In the genomic region with DNA sequence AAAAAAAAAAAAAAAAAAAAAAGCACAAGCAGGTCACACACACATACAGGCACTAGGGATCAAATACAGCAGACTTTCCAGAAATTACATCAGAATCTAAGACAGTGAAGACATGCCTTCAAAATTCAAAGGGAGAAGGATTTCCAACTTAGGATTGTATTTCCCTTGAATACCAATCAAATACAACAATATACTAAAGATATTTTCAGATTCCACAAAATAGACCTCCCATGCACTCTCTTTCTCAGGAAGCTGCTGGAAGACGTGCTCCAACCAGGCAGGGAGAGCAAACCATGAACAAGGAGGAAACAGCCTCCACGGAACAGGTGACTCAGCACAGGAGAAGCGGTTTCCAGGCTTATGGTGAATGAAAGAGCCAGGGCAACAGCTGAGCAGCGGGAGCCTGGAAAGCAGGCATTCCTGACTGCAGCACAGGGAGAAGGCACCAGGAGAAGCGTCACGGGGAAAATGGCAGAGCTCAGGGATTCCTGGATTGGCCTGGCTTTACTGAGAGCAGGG, we compare ENCODE assay signal across 8 cellular contexts. TPM values are rescaled to one million over a fixed set of nuclear protein-coding genes. Genes with fewer than 3 reads are reported as not detected.
DNase-seq lines count a peak whose midpoint lies in the region; ATAC-seq and TF ChIP-seq lines count a peak whose summit lies in the region.

No MANE protein-coding gene starts in this region.

- H3K9me3 ChIP-seq in PC-9 (ENCODE audit: insufficient read depth, low read depth) (no peaks in the 10 kb centered on the region), esophagus (ENCODE audit: control insufficient read depth in 2 of 2, insufficient read depth in 1 of 2, low read depth in 1 of 2, low read length in 1 of 2) (no peaks in the 10 kb centered on the region), osteoblast (ENCODE audit: low read depth, low read length) (no peaks in the 10 kb centered on the region)

- WGBS in esophagus, 2 donors: 40 to 41% methylated on average over 6 of the region's 6 CpGs

- H3F3A ChIP-seq in PC-9 (ENCODE audit: insufficient read depth, low read depth): peaks cover 66% of the 10 kb centered on the region

- ATAC-seq in GM21423 (IDR thresholded peaks at IDR 0.05; ENCODE audit: unreplicated experiment) (no peak), HG03175 (IDR thresholded peaks at IDR 0.05; ENCODE audit: unreplicated experiment) (no peak)

- peak overlapping the region; percentile 97 for H3K27ac ChIP-seq in PC-9
- H3K27ac ChIP-seq in esophagus (ENCODE audit: low read depth in 2 of 2, low read length in 1 of 2): peak overlapping the region; percentile 25 to 52
- H3K27ac ChIP-seq in osteoblast (ENCODE audit: low read depth, low read length): peak overlapping the region; percentile 95

- peak overlapping the region; percentile 1; the same call in 1 of the 2 replicates for H3K4me3 ChIP-seq in PC-9
- H3K4me3 ChIP-seq in esophagus (ENCODE audit: low read depth in 1 of 2, low read length in 2 of 2): no peak overlapping the region
- H3K4me3 ChIP-seq in osteoblast (ENCODE audit: insufficient read depth, low read length): no peak overlapping the region

- CTCF ChIA-PET in PC-9 (lab: Charles Lee): no interaction called here

- H2AFZ ChIP-seq in PC-9 (peak overlapping the region; percentile 10; the same call in 1 of the 2 replicates), osteoblast (ENCODE audit: low read length) (no peak overlapping the region)

- H3K4me1 ChIP-seq in PC-9 (replicated peaks; ENCODE audit: insufficient read depth) (peaks cover 66% of the 10 kb centered on the region), esophagus (ENCODE audit: control insufficient read depth in 2 of 2, insufficient read depth in 2 of 2, low read length in 1 of 2) (peaks cover 17 to 28% of the 10 kb centered on the region in 2 donors), osteoblast (ENCODE audit: insufficient read depth, low read length) (peaks cover 37% of the 10 kb centered on the region)

- no peaks in the 10 kb centered on the region for H3K27me3 ChIP-seq in PC-9 (ENCODE audit: insufficient read depth, low read depth)
- H3K27me3 ChIP-seq in esophagus (ENCODE audit: control insufficient read depth in 1 of 2, insufficient read depth in 2 of 2, low read length in 2 of 2): no peaks in the 10 kb centered on the region
- H3K27me3 ChIP-seq in osteoblast (ENCODE audit: insufficient read depth, low read length): no peaks in the 10 kb centered on the region

- DNase-seq in Daoy (ENCODE audit: low read depth) (peak; percentile 88), PC-9 (peak; percentile 80 to 95), osteoblast (ENCODE audit: insufficient read length, low spot score, missing footprints) (peak; percentile 96)
- DNase-seq in activated CD4-positive, alpha-beta T cell treated with anti-CD3 and anti-CD28 coated beads, Interleukin-2, amount 50 U/mL, for 1 hour: no peak
- no peak for DNase-seq in activated T-cell treated with anti-CD3 and anti-CD28 coated beads, Interleukin-2, amount 50 U/mL, for 1 hour

- no TSS peak for BruUV-seq in PC-9 (replicated peaks; lab: Mats Ljungman, UMichigan)

- H4K20me1 ChIP-seq in PC-9 (ENCODE audit: insufficient read depth) (no peaks in the 10 kb centered on the region), osteoblast (ENCODE audit: insufficient read depth, low read length) (peaks cover 3% of the 10 kb centered on the region)

- intact Hi-C loops in PC-9 (cut with micrococcal nuclease; ENCODE audit: unreplicated experiment): loop anchor here (2.0 kb wide), 1 partner anchor 32 kb away; a partner anchor contains a TSS

- no peaks in the 10 kb centered on the region for H3K9me2 ChIP-seq in PC-9 (ENCODE audit: insufficient read depth)

- peaks cover 7% of the 10 kb centered on the region; the same call in 1 of the 2 replicates for H3K36me3 ChIP-seq in PC-9 (ENCODE audit: low read depth)
- H3K36me3 ChIP-seq in esophagus (ENCODE audit: control insufficient read depth in 2 of 2, insufficient read depth in 2 of 2, low read length in 1 of 2): peaks cover 0 to 15% of the 10 kb centered on the region in 2 donors
- peaks cover 35% of the 10 kb centered on the region for H3K36me3 ChIP-seq in osteoblast (ENCODE audit: insufficient read depth, low read length)

- POLR2A ChIA-PET in PC-9 (lab: Charles Lee; ENCODE audit: unreplicated experiment): interaction anchor here (0.7 to 0.8 kb wide), 2 partner anchors 38 to 39 kb away, joined by 3 to 5 read pairs; a partner anchor contains a TSS

- TF ChIP-seq CTCF in PC-9 (conservative IDR thresholded peaks at IDR 0.05) (no peak), osteoblast (IDR thresholded peaks at IDR 0.05; ENCODE audit: extremely low read depth, low read depth, low read length) (no peak)

- H3K79me2 ChIP-seq in PC-9 (ENCODE audit: low read depth) (peaks cover 32% of the 10 kb centered on the region), osteoblast (ENCODE audit: insufficient read depth, low read length) (peaks cover 23% of the 10 kb centered on the region)

- H3K4me2 ChIP-seq in PC-9 (peak overlapping the region; percentile 72), osteoblast (ENCODE audit: insufficient read depth, low read length) (peak overlapping the region; percentile 5)

RNA-seq across cellular contexts. Expression of a gene that starts 32.0 kb away (rescaled TPM):
- total RNA-seq in Daoy (2014; rRNA removed; shearing (Covaris generic)): 9.7 and 12.8 TPM in 2 replicates
- 185 and 192 TPM in 2 replicates for total RNA-seq in PC-9 (2021)
- 10 to 100 TPM; 10.8 to 14.4 TPM for polyA plus RNA-seq in esophagus
- 29.8 and 30.0 TPM in 2 replicates for total RNA-seq in osteoblast

RNA-seq across cellular contexts. Expression of a gene that starts 39.0 kb away (rescaled TPM):
- 42.0 and 54.1 TPM in 2 replicates for total RNA-seq in Daoy (2014; rRNA removed; shearing (Covaris generic))
- 27.9 and 41.8 TPM in 2 replicates for total RNA-seq in PC-9 (2021)
- polyA plus RNA-seq in esophagus: 10 to 100 TPM; 34.7 to 99.6 TPM
- total RNA-seq in osteoblast: 16.5 and 22.4 TPM in 2 replicates

RNA-seq across cellular contexts. Expression of a gene that starts 59.2 kb away (rescaled TPM):
- 2.8 and 3.9 TPM in 2 replicates for total RNA-seq in Daoy (2014; rRNA removed; shearing (Covaris generic))
- total RNA-seq in PC-9 (2021) (39.8 and 45.6 TPM in 2 replicates), osteoblast (12.3 and 17.7 TPM in 2 replicates)
- 10 to 100 TPM; 14.5 to 36.3 TPM for polyA plus RNA-seq in esophagus

Comparison
In these comparisons a context has a peak if more than half of its experiments do, and no peak if none do; other contexts are left out.
1. DNase-seq: peak in Daoy (single experiment), PC-9 (2 of 2) and osteoblast (single experiment); none in activated CD4-positive, alpha-beta T cell treated with anti-CD3 and anti-CD28 coated beads, Interleukin-2, amount 50 U/mL, for 1 hour (single experiment) and activated T-cell treated with anti-CD3 and anti-CD28 coated beads, Interleukin-2, amount 50 U/mL, for 1 hour (single experiment).
2. H3K27ac ChIP-seq: peak in every context shown above with its lines; median percentile 97 in PC-9; 95 in osteoblast; 38 in esophagus.